In the genomic region with DNA sequence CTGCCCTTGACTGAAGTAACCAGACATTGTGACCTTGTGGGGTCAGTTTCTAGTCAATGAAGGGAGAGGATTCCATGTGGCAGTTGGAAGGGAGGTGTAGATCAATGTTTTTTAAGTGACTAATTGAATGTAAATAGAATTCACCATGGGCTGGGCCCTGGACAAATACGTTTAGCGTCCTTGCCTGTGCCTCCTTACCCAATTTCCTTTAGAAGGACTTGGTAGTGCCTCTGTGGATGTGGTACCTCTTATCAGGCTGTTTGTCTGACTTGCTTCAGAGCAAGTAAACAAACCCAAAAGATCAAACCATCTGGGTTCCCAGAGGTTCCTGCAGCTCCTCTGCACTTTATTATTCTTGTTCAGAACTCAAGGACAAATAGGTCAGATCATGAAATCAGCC, we compare ENCODE assay signal across 15 cellular contexts. TPM values are rescaled to one million over a fixed set of nuclear protein-coding genes. Genes with fewer than 3 reads are reported as not detected.
DNase-seq lines count a peak whose midpoint lies in the region; ATAC-seq and TF ChIP-seq lines count a peak whose summit lies in the region.
"Had no signal": no experiment of that assay in that cellular context is flagged by ENCODE, and none has a peak within 500 bp of the region (broad histone marks: within the 10 kb centered on the region; RNA-seq: fewer than 3 reads in every experiment).

No MANE protein-coding gene starts in this region.

- H3K27ac ChIP-seq in CD4-positive, alpha-beta memory T cell (ENCODE audit: low read depth, low read length) = no peak overlapping the region
- H3K27ac ChIP-seq in gastrocnemius medialis = peak overlapping the region; percentile 86 to 97 (median 94)

- peaks cover 36% of the 10 kb centered on the region for H3K4me1 ChIP-seq in CD4-positive, alpha-beta memory T cell (ENCODE audit: insufficient read depth, low read length)
- H3K4me1 ChIP-seq in gastrocnemius medialis (peaks cover 32 to 35% of the 10 kb centered on the region in 2 donors), BE2C (peaks cover 23% of the 10 kb centered on the region)

- CTCF ChIA-PET in CD4-positive, alpha-beta memory T cell (lab: Charles Lee; ENCODE audit: partially characterized antibody) = no interaction called here

- no peak overlapping the region for H3K4me3 ChIP-seq in CD4-positive, alpha-beta memory T cell (ENCODE audit: low read length in 2 of 2)
- H3K4me3 ChIP-seq in gastrocnemius medialis (no peak overlapping the region), BE2C (ENCODE audit: low read depth, low read length) (no peak overlapping the region)

- H3K27me3 ChIP-seq in CD4-positive, alpha-beta memory T cell (ENCODE audit: insufficient read depth, low read length) = no peaks in the 10 kb centered on the region
- H3K27me3 ChIP-seq in gastrocnemius medialis (no peaks in the 10 kb centered on the region), BE2C (no peaks in the 10 kb centered on the region)

- H3K27me3 Mint-ChIP-seq in CD4-positive, alpha-beta memory T cell = no peaks in the 10 kb centered on the region
- no peaks in the 10 kb centered on the region for H3K27me3 Mint-ChIP-seq in chondrocyte (ENCODE audit: low read depth)

- peaks cover 0 to 6% of the 10 kb centered on the region in 2 donors for H3K36me3 Mint-ChIP-seq in CD4-positive, alpha-beta memory T cell
- H3K36me3 Mint-ChIP-seq in chondrocyte (ENCODE audit: low read depth) = peaks cover 1% of the 10 kb centered on the region

- POLR2A ChIA-PET in CD4-positive, alpha-beta memory T cell (lab: Charles Lee; ENCODE audit: partially characterized antibody) = interaction anchor here (0.6 to 6.0 kb wide), 3 partner anchors 16 to 387 kb away, joined by 3 to 58 read pairs (median 3); no protein-coding TSS in a partner anchor

- intact Hi-C loops in CD4-positive, alpha-beta memory T cell (cut with micrococcal nuclease) = loop anchor here (10.0 kb wide), 2 partner anchors 397 to 1037 kb away; partner anchors contain the start of genes CHCHD1 and ZSWIM8
- intact Hi-C loops in gastrocnemius medialis (cut with DNase I; ENCODE audit: low total_unique reads) = loop anchor here (2.0 to 10.0 kb wide), 2 partner anchors 413 to 473 kb away; partner anchors contain the start of gene COMTD1

- TF ChIP-seq CTCF in chondrocyte (IDR thresholded peaks at IDR 0.05) (no peak), gastrocnemius medialis (IDR thresholded peaks at IDR 0.05 in 4 of 5, conservative IDR thresholded peaks at IDR 0.05 in 1 of 5) (no peak), BE2C (IDR thresholded peaks at IDR 0.05; ENCODE audit: low read depth, low read length) (no peak)

- peaks cover 0 to 7% (median 2%) of the 10 kb centered on the region in 8 donors for H3K9me3 Mint-ChIP-seq in CD4-positive, alpha-beta memory T cell
- H3K9me3 Mint-ChIP-seq in chondrocyte (ENCODE audit: low read depth) = peaks cover 4% of the 10 kb centered on the region

- H3K4me1 Mint-ChIP-seq in CD4-positive, alpha-beta memory T cell = peaks cover 31 to 48% (median 35%) of the 10 kb centered on the region in 4 donors
- peaks cover 37% of the 10 kb centered on the region for H3K4me1 Mint-ChIP-seq in chondrocyte (ENCODE audit: low read depth)

- H3K9me3 ChIP-seq in CD4-positive, alpha-beta memory T cell (ENCODE audit: control insufficient read depth in 1 of 2, low read length in 2 of 2) = peaks cover 0 to 1% of the 10 kb centered on the region in 2 donors
- H3K9me3 ChIP-seq in gastrocnemius medialis = no peaks in the 10 kb centered on the region
- H3K9me3 ChIP-seq in BE2C = peaks cover 3% of the 10 kb centered on the region; the same call in 1 of the 2 replicates

- DNase-seq in CD4-positive, alpha-beta memory T cell = peak in 2 of 5 donors; percentile 12
- DNase-seq in HuH-7.5 (ENCODE audit: low spot score) = peak; percentile 29
- no peak for DNase-seq in chondrocyte (ENCODE audit: low spot score)
- DNase-seq in gastrocnemius medialis = no peak
- no peak for DNase-seq in stimulated activated CD4-positive, alpha-beta T cell treated with anti-CD3 and anti-CD28 coated beads, Interleukin-2, amount 100 ng/mL, for 24 hours
- no peak for DNase-seq in DMS79 treated with DMSO at 0.1 percent for 48 hours (lab: John Stamatoyannopoulos, UW)
- no peak for DNase-seq in amygdala (lab: John Stamatoyannopoulos, UW)
- DNase-seq in BE2C = no peak
- DNase-seq: activated CD8-positive, alpha-beta T cell treated with anti-CD3 and anti-CD28 coated beads, Interleukin-2, amount 10 ng/mL, durations not matched to agents 7 days and 5 days; activated gamma-delta T cell; Calu3; cerebellar nuclear complex; RPMI8226; T-helper 9 cell had no signal

- TF ChIP-seq POLR2A in gastrocnemius medialis (IDR thresholded peaks at IDR 0.05) = no peak

- no peak for ATAC-seq in gastrocnemius medialis
- ATAC-seq: activated CD8-positive, alpha-beta T cell treated with anti-CD3 and anti-CD28 coated beads, Interleukin-2, amount 10 ng/mL, durations not matched to agents 7 days and 5 days had no signal

- H3K27ac Mint-ChIP-seq in CD4-positive, alpha-beta memory T cell = peak overlapping the region; percentile 4 to 89 (median 69)
- peak overlapping the region; percentile 53 for H3K27ac Mint-ChIP-seq in chondrocyte (ENCODE audit: unreplicated experiment)
- H3K27ac Mint-ChIP-seq: activated CD8-positive, alpha-beta T cell treated with anti-CD3 and anti-CD28 coated beads, Interleukin-2, amount 10 ng/mL, durations not matched to agents 7 days and 5 days had no signal

- in situ Hi-C loops in gastrocnemius medialis (cut with MboI; ENCODE audit: low sequenced_read_pairs in 4 of 4) = loop anchor here in 1 of 4 donors (25.0 kb wide), 1 partner anchor 560 kb away; no protein-coding TSS in a partner anchor

- peak overlapping the region in 7 of 8 donors; percentile 29 to 73 (median 68) for H3K4me3 Mint-ChIP-seq in CD4-positive, alpha-beta memory T cell
- H3K4me3 Mint-ChIP-seq in chondrocyte (ENCODE audit: unreplicated experiment) = no peak overlapping the region
- H3K4me3 Mint-ChIP-seq: activated CD8-positive, alpha-beta T cell treated with anti-CD3 and anti-CD28 coated beads, Interleukin-2, amount 10 ng/mL, durations not matched to agents 7 days and 5 days; mesothelial cell of epicardium had no signal

- no peaks in the 10 kb centered on the region for H3K36me3 ChIP-seq in CD4-positive, alpha-beta memory T cell (ENCODE audit: insufficient read depth, low read length)
- no peaks in the 10 kb centered on the region for H3K36me3 ChIP-seq in gastrocnemius medialis
- no peaks in the 10 kb centered on the region for H3K36me3 ChIP-seq in BE2C

RNA-seq across cellular contexts. Expression of gene KAT6B, which starts 4.3 kb away (rescaled TPM):
- total RNA-seq in CD4-positive, alpha-beta memory T cell = 10 to 100 TPM; 63.6 to 63.9 TPM
- polyA plus RNA-seq in CD4-positive, alpha-beta memory T cell = 10 to 100 TPM; 10.9 to 41.3 TPM
- total RNA-seq in chondrocyte (17.8 to 23.1 TPM (median 20.8 TPM) in 3 replicates), gastrocnemius medialis (10 to 100 TPM; 12.0 to 37.7 (median 21.6) TPM)
- 18.0 TPM for polyA plus RNA-seq in BE2C (2012; ENCODE audit: insufficient read depth, insufficient read length, low read depth)
